Comparison of ENCODE assay signal across 31 cellular contexts in the genomic region with DNA sequence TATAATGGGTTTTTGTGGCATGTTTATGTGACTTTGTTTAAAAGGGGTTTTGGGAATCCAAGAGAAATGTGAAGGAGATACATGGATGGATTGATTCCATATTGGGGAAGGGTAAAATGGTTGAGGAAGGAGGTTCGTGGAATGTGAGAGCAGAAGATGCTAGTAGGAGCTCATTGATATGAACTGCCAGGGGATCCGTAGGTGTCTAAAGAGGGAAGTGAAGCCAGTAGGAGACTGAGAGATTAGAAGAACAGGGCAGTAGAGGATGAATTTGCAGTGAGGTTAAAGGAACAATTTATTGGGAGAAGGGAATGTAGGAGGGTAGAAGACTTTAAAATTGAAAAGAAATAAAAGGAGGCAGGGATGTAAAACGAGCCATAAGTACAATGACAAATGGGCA.
"Had no signal": no experiment of that assay in that cellular context is flagged by ENCODE, and none has a peak within 500 bp of the region (broad histone marks: within the 10 kb centered on the region; RNA-seq: fewer than 3 reads in every experiment).

No MANE protein-coding gene starts in this region.

- H3K27me3 Mint-ChIP-seq: activated CD4-positive, alpha-beta memory T cell treated with anti-CD3 and anti-CD28 coated beads, Interleukin-2, amount 10 ng/mL, durations not matched to agents 7 days and 5 days; activated CD4-positive, alpha-beta T cell treated with anti-CD3 and anti-CD28 coated beads, Interleukin-2, amount 10 ng/mL, durations not matched to agents 7 days and 5 days; activated naive CD4-positive, alpha-beta T cell treated with anti-CD3 and anti-CD28 coated beads, Interleukin-2, amount 50 U/mL, for 24 hours; activated naive CD8-positive, alpha-beta T cell treated with anti-CD3 and anti-CD28 coated beads for 36 hours; activated naive CD8-positive, alpha-beta T cell treated with anti-CD3 and anti-CD28 coated beads, Interleukin-2, amount 50 U/mL, for 24 hours; T-helper 17 cell had no signal

- DNase-seq: activated CD4-positive, alpha-beta memory T cell treated with anti-CD3 and anti-CD28 coated beads, Interleukin-2, amount 10 ng/mL, durations not matched to agents 7 days and 5 days; activated CD4-positive, alpha-beta T cell treated with anti-CD3 and anti-CD28 coated beads for 1 hour; activated CD4-positive, alpha-beta T cell treated with anti-CD3 and anti-CD28 coated beads for 4 hours; activated CD4-positive, alpha-beta T cell treated with anti-CD3 and anti-CD28 coated beads, Interleukin-2, amount 10 ng/mL, durations not matched to agents 7 days and 5 days; activated CD4-positive, alpha-beta T cell treated with anti-CD3 and anti-CD28 coated beads, Interleukin-2, amount 50 U/mL, for 4 hours; activated CD8-positive, alpha-beta memory T cell treated with anti-CD3 and anti-CD28 coated beads, Interleukin-2, amount 50 U/mL, for 48 hours; activated effector memory CD4-positive, alpha-beta T cell treated with anti-CD3 and anti-CD28 coated beads, Interleukin-2, amount 50 U/mL, for 16 hours; activated naive CD4-positive, alpha-beta T cell treated with anti-CD3 and anti-CD28 coated beads for 36 hours; activated naive CD8-positive, alpha-beta T cell treated with anti-CD3 and anti-CD28 coated beads for 36 hours; activated naive CD8-positive, alpha-beta T cell treated with anti-CD3 and anti-CD28 coated beads, Interleukin-2, amount 50 U/mL, for 24 hours; activated T-cell treated with anti-CD3 and anti-CD28 coated beads for 4 hours; activated T-cell treated with anti-CD3 and anti-CD28 coated beads, Interleukin-2, amount 50 U/mL, for 48 hours; adrenal gland; amygdala; aorta; body of pancreas; caudate nucleus; colonic mucosa; effector CD8-positive, alpha-beta T cell; foreskin keratinocyte; gastrocnemius medialis; glutamatergic neuron; heart left ventricle; T-helper 1 cell; T-helper 17 cell had no signal

- FAIRE-seq: endometrium had no signal

- H3K27me3 ChIP-seq: adrenal gland, body of pancreas, colonic mucosa, foreskin keratinocyte, gastrocnemius medialis, heart left ventricle had no signal

- H3K4me3 ChIP-seq: adrenal gland, body of pancreas, colonic mucosa, gastrocnemius medialis, heart left ventricle had no signal

- H3K4me1 ChIP-seq: adrenal gland, body of pancreas, colonic mucosa, foreskin keratinocyte, gastrocnemius medialis had no signal

- H3K4me1 Mint-ChIP-seq: activated CD4-positive, alpha-beta memory T cell treated with anti-CD3 and anti-CD28 coated beads, Interleukin-2, amount 10 ng/mL, durations not matched to agents 7 days and 5 days; activated CD4-positive, alpha-beta T cell treated with anti-CD3 and anti-CD28 coated beads, Interleukin-2, amount 10 ng/mL, durations not matched to agents 7 days and 5 days; activated naive CD4-positive, alpha-beta T cell treated with anti-CD3 and anti-CD28 coated beads, Interleukin-2, amount 50 U/mL, for 24 hours; activated naive CD8-positive, alpha-beta T cell treated with anti-CD3 and anti-CD28 coated beads for 36 hours; activated naive CD8-positive, alpha-beta T cell treated with anti-CD3 and anti-CD28 coated beads, Interleukin-2, amount 50 U/mL, for 24 hours; T-helper 17 cell had no signal

- H3K9me3 Mint-ChIP-seq: activated CD4-positive, alpha-beta memory T cell treated with anti-CD3 and anti-CD28 coated beads, Interleukin-2, amount 10 ng/mL, durations not matched to agents 7 days and 5 days; activated CD4-positive, alpha-beta T cell treated with anti-CD3 and anti-CD28 coated beads, Interleukin-2, amount 10 ng/mL, durations not matched to agents 7 days and 5 days; activated naive CD4-positive, alpha-beta T cell treated with anti-CD3 and anti-CD28 coated beads for 36 hours; activated naive CD8-positive, alpha-beta T cell treated with anti-CD3 and anti-CD28 coated beads for 36 hours; activated naive CD8-positive, alpha-beta T cell treated with anti-CD3 and anti-CD28 coated beads, Interleukin-2, amount 50 U/mL, for 24 hours; activated T-helper 2 cell treated with anti-CD3 and anti-CD28 coated beads, Interferon-gamma antibody, Interleukin-2, Interleukin-4, amounts not matched to agents 10 μg/mL and 5 μg/mL and 100 μg/mL, durations not matched to agents 14 hours and 24 hours and 36 hours; T-helper 2 cell treated with Interferon-gamma antibody and Interleukin-4, amounts not matched to agents 5 μg/mL and 100 μg/mL, for 36 hours had no signal

- H3K4me3 Mint-ChIP-seq: activated CD4-positive, alpha-beta memory T cell treated with anti-CD3 and anti-CD28 coated beads, Interleukin-2, amount 10 ng/mL, durations not matched to agents 7 days and 5 days; activated CD4-positive, alpha-beta T cell treated with anti-CD3 and anti-CD28 coated beads, Interleukin-2, amount 10 ng/mL, durations not matched to agents 7 days and 5 days; activated naive CD4-positive, alpha-beta T cell treated with anti-CD3 and anti-CD28 coated beads for 36 hours; activated naive CD4-positive, alpha-beta T cell treated with anti-CD3 and anti-CD28 coated beads, Interleukin-2, amount 50 U/mL, for 24 hours; activated naive CD8-positive, alpha-beta T cell treated with anti-CD3 and anti-CD28 coated beads for 36 hours; activated naive CD8-positive, alpha-beta T cell treated with anti-CD3 and anti-CD28 coated beads, Interleukin-2, amount 50 U/mL, for 24 hours; activated T-helper 1 cell treated with anti-CD3 and anti-CD28 coated beads, Interleukin-12 subunit alpha, Interleukin-12 subunit beta, Interleukin-2, Interleukin-4 antibody, amounts not matched to agents 30 ng/mL and 10 ng/mL and 1 ng/mL, durations not matched to agents 14 hours and 24 hours and 36 hours; T-helper 17 cell; T-helper 2 cell treated with Interferon-gamma antibody and Interleukin-4, amounts not matched to agents 5 μg/mL and 100 μg/mL, for 36 hours had no signal

- H3K27ac Mint-ChIP-seq: activated CD4-positive, alpha-beta memory T cell treated with anti-CD3 and anti-CD28 coated beads, Interleukin-2, amount 10 ng/mL, durations not matched to agents 7 days and 5 days; activated CD4-positive, alpha-beta T cell treated with anti-CD3 and anti-CD28 coated beads, Interleukin-2, amount 10 ng/mL, durations not matched to agents 7 days and 5 days; activated naive CD4-positive, alpha-beta T cell treated with anti-CD3 and anti-CD28 coated beads for 36 hours; activated naive CD4-positive, alpha-beta T cell treated with anti-CD3 and anti-CD28 coated beads, Interleukin-2, amount 50 U/mL, for 24 hours; activated naive CD8-positive, alpha-beta T cell treated with anti-CD3 and anti-CD28 coated beads for 36 hours; activated naive CD8-positive, alpha-beta T cell treated with anti-CD3 and anti-CD28 coated beads, Interleukin-2, amount 50 U/mL, for 24 hours; activated T-helper 1 cell treated with anti-CD3 and anti-CD28 coated beads, Interleukin-12 subunit alpha, Interleukin-12 subunit beta, Interleukin-2, Interleukin-4 antibody, amounts not matched to agents 30 ng/mL and 10 ng/mL and 1 ng/mL, durations not matched to agents 14 hours and 24 hours and 36 hours; activated T-helper 2 cell treated with anti-CD3 and anti-CD28 coated beads, Interferon-gamma antibody, Interleukin-2, Interleukin-4, amounts not matched to agents 10 μg/mL and 5 μg/mL and 100 μg/mL, durations not matched to agents 14 hours and 24 hours and 36 hours; T-helper 17 cell; T-helper 2 cell treated with Interferon-gamma antibody and Interleukin-4, amounts not matched to agents 5 μg/mL and 100 μg/mL, for 36 hours had no signal

- H3K27ac ChIP-seq: adrenal gland, body of pancreas, colonic mucosa, foreskin keratinocyte, gastrocnemius medialis, heart left ventricle had no signal

- ATAC-seq: activated naive CD8-positive, alpha-beta T cell treated with anti-CD3 and anti-CD28 coated beads, Interleukin-2, amount 50 U/mL, for 24 hours; body of pancreas; esophagus mucosa; foreskin keratinocyte; gastrocnemius medialis; heart left ventricle; T-helper 17 cell had no signal

- H3K9me3 ChIP-seq: adrenal gland, body of pancreas, colonic mucosa, gastrocnemius medialis, heart left ventricle had no signal

- H3K36me3 ChIP-seq: adrenal gland, colonic mucosa, gastrocnemius medialis had no signal
